14 cellular contexts compared by ENCODE assay signal in genomic region chr6:25945738-25946137, GRCh38. TPM values are rescaled to one million over a fixed set of nuclear protein-coding genes. Genes with fewer than 3 reads are reported as not detected.
A peak's percentile ranks its signal among the peaks of the same experiment; 100 is the strongest.
DNase-seq lines count a peak whose midpoint lies in the region; ATAC-seq, FAIRE-seq and TF ChIP-seq lines count a peak whose summit lies in the region.
"Not testable (repeated sequence)": the region's sequence is repeated elsewhere in the genome, so short reads cannot be mapped to it uniquely, and the experiment has no call there.
"Had no signal": no experiment of that assay in that cellular context is flagged by ENCODE, and none has a peak within 500 bp of the region (broad histone marks: within the 10 kb centered on the region; RNA-seq: fewer than 3 reads in every experiment).

No MANE protein-coding gene starts in this region.

- TF ChIP-seq EP300 in K562 (IDR thresholded peaks at IDR 0.05; ENCODE audit: low read length), result not testable (repeated sequence)

- H3K4me3 ChIP-seq in KMS-11 (IDR thresholded peaks at IDR 0.05; ENCODE audit: insufficient read depth, low read depth, low read length); K562: not testable (repeated sequence)

- POLR2A ChIA-PET in K562 (lab: Yijun Ruan, JAX), result not testable (repeated sequence)

- TF ChIP-seq POLR2A in K562 (conservative IDR thresholded peaks at IDR 0.05), result not testable (repeated sequence)

- H3K4me1 ChIP-seq in KMS-11 (ENCODE audit: low read depth, poor library complexity, severe bottlenecking), result peaks cover 31% of the 10 kb centered on the region
- not testable (repeated sequence) for H3K4me1 ChIP-seq in K562 (replicated peaks in 1 of 2; ENCODE audit: control insufficient read depth in 2 of 2, insufficient read depth in 2 of 2, low read length in 2 of 2)

- not testable (repeated sequence) for H4K20me1 ChIP-seq in KMS-11 (ENCODE audit: insufficient read depth); K562 (replicated peaks; ENCODE audit: control insufficient read depth, insufficient read depth, low read length)

- not testable (repeated sequence) for H3K9me1 ChIP-seq in K562 (ENCODE audit: control insufficient read depth, insufficient read depth, low read length)

- peak overlapping the region; percentile 23 for H3K27ac Mint-ChIP-seq in T-helper 2 cell treated with Interferon-gamma antibody and Interleukin-4, amounts not matched to agents 5 μg/mL and 100 μg/mL, for 36 hours
- peak overlapping the region; percentile 33 for H3K27ac Mint-ChIP-seq in activated T-cell treated with anti-CD3 and anti-CD28 coated beads, Interleukin-2, amount 50 U/mL, for 72 hours
- peak overlapping the region; percentile 24 for H3K27ac Mint-ChIP-seq in activated T-helper 2 cell treated with anti-CD3 and anti-CD28 coated beads, Interferon-gamma antibody, Interleukin-2, Interleukin-4, amounts not matched to agents 10 μg/mL and 5 μg/mL and 100 μg/mL, durations not matched to agents 14 hours and 24 hours and 36 hours
- H3K27ac Mint-ChIP-seq in natural killer cell treated with Interleukin-12 subunit alpha and Interleukin-12 subunit beta and Interleukin-15 and Interleukin-18, amount 100 ng/mL, for 72 hours, result not testable (repeated sequence)

- H3K4me1 Mint-ChIP-seq in T-helper 2 cell treated with Interferon-gamma antibody and Interleukin-4, amounts not matched to agents 5 μg/mL and 100 μg/mL, for 36 hours (ENCODE audit: low read depth), result peaks cover 31% of the 10 kb centered on the region
- peaks cover 35% of the 10 kb centered on the region for H3K4me1 Mint-ChIP-seq in activated T-cell treated with anti-CD3 and anti-CD28 coated beads, Interleukin-2, amount 50 U/mL, for 72 hours (ENCODE audit: low read depth)
- peaks cover 38% of the 10 kb centered on the region for H3K4me1 Mint-ChIP-seq in activated T-helper 2 cell treated with anti-CD3 and anti-CD28 coated beads, Interferon-gamma antibody, Interleukin-2, Interleukin-4, amounts not matched to agents 10 μg/mL and 5 μg/mL and 100 μg/mL, durations not matched to agents 14 hours and 24 hours and 36 hours (ENCODE audit: low read depth)
- H3K4me1 Mint-ChIP-seq in natural killer cell treated with Interleukin-12 subunit alpha and Interleukin-12 subunit beta and Interleukin-15 and Interleukin-18, amount 100 ng/mL, for 72 hours (ENCODE audit: low read depth in 2 of 2), result peaks cover 11 to 18% of the 10 kb centered on the region in 2 donors

- H3K36me3 Mint-ChIP-seq in T-helper 2 cell treated with Interferon-gamma antibody and Interleukin-4, amounts not matched to agents 5 μg/mL and 100 μg/mL, for 36 hours (ENCODE audit: low read depth); activated T-cell treated with anti-CD3 and anti-CD28 coated beads, Interleukin-2, amount 50 U/mL, for 72 hours (ENCODE audit: insufficient read depth in 2 of 2); activated T-helper 2 cell treated with anti-CD3 and anti-CD28 coated beads, Interferon-gamma antibody, Interleukin-2, Interleukin-4, amounts not matched to agents 10 μg/mL and 5 μg/mL and 100 μg/mL, durations not matched to agents 14 hours and 24 hours and 36 hours (ENCODE audit: low read depth); natural killer cell treated with Interleukin-12 subunit alpha and Interleukin-12 subunit beta and Interleukin-15 and Interleukin-18, amount 100 ng/mL, for 72 hours: not testable (repeated sequence)

- CTCF ChIA-PET in K562 (lab: Yijun Ruan, JAX; ENCODE audit: low intra/inter-chr PET ratio), result not testable (repeated sequence)

- H3K4me2 ChIP-seq in KMS-11, result peak overlapping the region; percentile 81
- not testable (repeated sequence) for H3K4me2 ChIP-seq in K562 (ENCODE audit: insufficient read depth, low read length)

- BruUV-seq in K562 (replicated peaks; lab: Mats Ljungman, UMichigan), result not testable (repeated sequence)

- not testable (repeated sequence) for H3K9me3 ChIP-seq in K562 (replicated peaks; ENCODE audit: control insufficient read depth, insufficient read depth, low read depth, low read length)

- H3K9ac ChIP-seq in KMS-11; K562 (ENCODE audit: insufficient read depth in 1 of 2, low read depth in 2 of 2, low read length in 2 of 2): not testable (repeated sequence)

- H3K4me3 Mint-ChIP-seq in T-helper 2 cell treated with Interferon-gamma antibody and Interleukin-4, amounts not matched to agents 5 μg/mL and 100 μg/mL, for 36 hours, result peak overlapping the region; percentile 44
- H3K4me3 Mint-ChIP-seq in activated T-cell treated with anti-CD3 and anti-CD28 coated beads, Interleukin-2, amount 50 U/mL, for 72 hours, result peak overlapping the region in 1 of 2 donors; percentile 11
- not testable (repeated sequence) for H3K4me3 Mint-ChIP-seq in activated T-helper 2 cell treated with anti-CD3 and anti-CD28 coated beads, Interferon-gamma antibody, Interleukin-2, Interleukin-4, amounts not matched to agents 10 μg/mL and 5 μg/mL and 100 μg/mL, durations not matched to agents 14 hours and 24 hours and 36 hours (ENCODE audit: low read depth)
- peak overlapping the region; percentile 30 for H3K4me3 Mint-ChIP-seq in natural killer cell treated with Interleukin-12 subunit alpha and Interleukin-12 subunit beta and Interleukin-15 and Interleukin-18, amount 100 ng/mL, for 72 hours

- not testable (repeated sequence) for H3K9me3 Mint-ChIP-seq in T-helper 2 cell treated with Interferon-gamma antibody and Interleukin-4, amounts not matched to agents 5 μg/mL and 100 μg/mL, for 36 hours; activated T-cell treated with anti-CD3 and anti-CD28 coated beads, Interleukin-2, amount 50 U/mL, for 72 hours; activated T-helper 2 cell treated with anti-CD3 and anti-CD28 coated beads, Interferon-gamma antibody, Interleukin-2, Interleukin-4, amounts not matched to agents 10 μg/mL and 5 μg/mL and 100 μg/mL, durations not matched to agents 14 hours and 24 hours and 36 hours; natural killer cell treated with Interleukin-12 subunit alpha and Interleukin-12 subunit beta and Interleukin-15 and Interleukin-18, amount 100 ng/mL, for 72 hours

- not testable (repeated sequence) for FAIRE-seq in K562 (lab: Jason Lieb, UNC)

- H3K27me3 Mint-ChIP-seq in T-helper 2 cell treated with Interferon-gamma antibody and Interleukin-4, amounts not matched to agents 5 μg/mL and 100 μg/mL, for 36 hours (ENCODE audit: low read depth); activated T-cell treated with anti-CD3 and anti-CD28 coated beads, Interleukin-2, amount 50 U/mL, for 72 hours (ENCODE audit: low read depth); activated T-helper 2 cell treated with anti-CD3 and anti-CD28 coated beads, Interferon-gamma antibody, Interleukin-2, Interleukin-4, amounts not matched to agents 10 μg/mL and 5 μg/mL and 100 μg/mL, durations not matched to agents 14 hours and 24 hours and 36 hours (ENCODE audit: low read depth): not testable (repeated sequence)
- H3K27me3 Mint-ChIP-seq in natural killer cell treated with Interleukin-12 subunit alpha and Interleukin-12 subunit beta and Interleukin-15 and Interleukin-18, amount 100 ng/mL, for 72 hours, result peaks cover 15 to 20% of the 10 kb centered on the region in 2 donors

- WGBS in K562 (ENCODE audit: insufficient coverage, low coverage, missing lambda C conversion rate), result 15% methylated on average over 3 of the region's 3 CpGs

- intact Hi-C loops in activated T-helper 2 cell treated with anti-CD3 and anti-CD28 coated beads, Interferon-gamma antibody, Interleukin-2, Interleukin-4, amounts not matched to agents 10 μg/mL and 5 μg/mL and 100 μg/mL, durations not matched to agents 14 hours and 24 hours and 36 hours (cut with micrococcal nuclease), result loop anchor here (1.0 to 5.0 kb wide), 6 partner anchors 17 to 167 kb away; partner anchors contain the start of gene TRIM38
- intact Hi-C loops in K562 (cut with micrococcal nuclease), result not testable (repeated sequence)

- in situ Hi-C loops in K562 (cut with MboI), result not testable (repeated sequence)

- not testable (repeated sequence) for H3K27me3 ChIP-seq in KMS-11 (ENCODE audit: insufficient read depth, low read depth); K562 (ENCODE audit: control insufficient read depth in 2 of 2, insufficient read depth in 2 of 2, low read length in 2 of 2)

- not testable (repeated sequence) for TF ChIP-seq RAD21 in K562 (CRISPR knock-in tag; conservative IDR thresholded peaks at IDR 0.05 in 1 of 2, IDR thresholded peaks at IDR 0.05 in 1 of 2)

- not testable (repeated sequence) for H3K79me2 ChIP-seq in KMS-11 (ENCODE audit: insufficient read depth, low read depth); K562 (ENCODE audit: control insufficient read depth, insufficient read depth, low read length)

- H2AFZ ChIP-seq in KMS-11 (ENCODE audit: low read depth), result 0 out of 2 replicates have a peak overlapping the region, but pooled peaks have one; percentile 4
- not testable (repeated sequence) for H2AFZ ChIP-seq in K562 (ENCODE audit: low read depth, low read length)

- not testable (repeated sequence) for ATAC-seq in activated T-cell treated with anti-CD3 and anti-CD28 coated beads, Interleukin-2, amount 50 U/mL, for 72 hours (replicated peaks in 1 of 2); K562; natural killer cell treated with Interleukin-12 subunit alpha and Interleukin-12 subunit beta and Interleukin-15 and Interleukin-18, amount 100 ng/mL, for 72 hours

- H3K36me3 ChIP-seq in KMS-11 (ENCODE audit: insufficient read depth); K562 (ENCODE audit: control insufficient read depth, insufficient read depth, low read length): not testable (repeated sequence)

- not testable (repeated sequence) for TF ChIP-seq CTCF in KMS-11 (conservative IDR thresholded peaks at IDR 0.05; ENCODE audit: low read depth, low read length); K562 (IDR thresholded peaks at IDR 0.05 in 2 of 3, conservative IDR thresholded peaks at IDR 0.05 in 1 of 3; ENCODE audit: insufficient read depth in 2 of 3, low read depth in 1 of 3, low read length in 3 of 3)

- not testable (repeated sequence) for DNase-seq in T-helper 2 cell treated with Interferon-gamma antibody and Interleukin-4, amounts not matched to agents 5 μg/mL and 100 μg/mL, for 36 hours (ENCODE audit: low spot score); activated T-cell treated with anti-CD3 and anti-CD28 coated beads, Interleukin-2, amount 50 U/mL, for 72 hours; activated T-helper 2 cell treated with anti-CD3 and anti-CD28 coated beads, Interferon-gamma antibody, Interleukin-2, Interleukin-4, amounts not matched to agents 10 μg/mL and 5 μg/mL and 100 μg/mL, durations not matched to agents 14 hours and 24 hours and 36 hours (ENCODE audit: low spot score); K562 (ENCODE audit: extremely low read depth in 1 of 4, low spot score in 3 of 4); natural killer cell treated with Interleukin-12 subunit alpha and Interleukin-12 subunit beta and Interleukin-15 and Interleukin-18, amount 100 ng/mL, for 72 hours (ENCODE audit: low spot score)

- H3K27ac ChIP-seq in KMS-11; K562 (ENCODE audit: extremely low read depth, low read depth, low read length): not testable (repeated sequence)

RNA-seq across cellular contexts. Expression of gene SLC17A2, which starts 15.2 kb away (rescaled TPM):
- total RNA-seq in activated T-cell treated with anti-CD3 and anti-CD28 coated beads, Interleukin-2, amount 50 U/mL, for 72 hours, result not detected
- total RNA-seq in activated T-helper 2 cell treated with anti-CD3 and anti-CD28 coated beads, Interferon-gamma antibody, Interleukin-2, Interleukin-4, amounts not matched to agents 10 μg/mL and 5 μg/mL and 100 μg/mL, durations not matched to agents 14 hours and 24 hours and 36 hours, result 0.41 and 0.55 TPM in 2 replicates
- not detected in 2 replicates for total RNA-seq in K562 (2011; cell fraction: chromatin; rRNA removed; ENCODE audit: low replicate concordance)
- not detected in 2 replicates for total RNA-seq in K562 (2011; cell fraction: nucleolus; rRNA removed)
- not detected in 2 replicates for total RNA-seq in K562 (2011; cell fraction: nucleoplasm; rRNA removed)
- not detected in 2 replicates for total RNA-seq in K562 (2014; rRNA removed)
- total RNA-seq in K562 (2014; rRNA removed; fragmentation: Illumina TruSeq; extraction: Trizol), result not detected in 2 replicates
- total RNA-seq in K562 (2015; rRNA removed; fragmentation: Illumina TruSeq; extraction: Trizol), result not detected in 2 replicates
- total RNA-seq in K562 (2021), result not detected in 2 replicates
- polyA plus RNA-seq in K562 (2011; rRNA removed), result not detected in 2 replicates
- polyA plus RNA-seq in K562 (2011; cell fraction: cytosol; rRNA removed), result not detected in 2 replicates
- polyA plus RNA-seq in K562 (2011; cell fraction: nucleus; rRNA removed), result not detected in 2 replicates
- polyA plus RNA-seq in K562 (2012), result not detected in 2 replicates
- polyA plus RNA-seq in K562 (2014; fragmentation: Illumina TruSeq; extraction: Trizol), result not detected in 2 replicates
- polyA plus RNA-seq in K562 (2014; fragmentation: Nextera tagmentation; extraction: Ambion mirVana), result not detected
- polyA plus RNA-seq in K562 (2014; rRNA removed), result not detected in 2 replicates
- not detected in 2 replicates for polyA minus RNA-seq in K562 (2011; rRNA and poly(A)+ RNA removed)
- polyA minus RNA-seq in K562 (2011; cell fraction: cytosol; rRNA and poly(A)+ RNA removed), result not detected in 2 replicates
- not detected in 2 replicates for polyA minus RNA-seq in K562 (2011; cell fraction: nucleus; rRNA and poly(A)+ RNA removed)
- total RNA-seq in natural killer cell treated with Interleukin-12 subunit alpha and Interleukin-12 subunit beta and Interleukin-15 and Interleukin-18, amount 100 ng/mL, for 72 hours, result not detected
- total RNA-seq: CD4-positive, alpha-beta T cell; CD8-positive, alpha-beta memory T cell; GM12878; GM23248; H1; H7 had no signal
- polyA plus RNA-seq: A549; CD14-positive monocyte; CD8-positive, alpha-beta memory T cell; GM12878; GM23248; H1 had no signal

RNA-seq across cellular contexts. Expression of gene TRIM38, which starts 16.9 kb away (rescaled TPM):
- total RNA-seq in activated T-cell treated with anti-CD3 and anti-CD28 coated beads, Interleukin-2, amount 50 U/mL, for 72 hours, result 10 to 100 TPM; 21.3 to 39.9 TPM
- total RNA-seq in activated T-helper 2 cell treated with anti-CD3 and anti-CD28 coated beads, Interferon-gamma antibody, Interleukin-2, Interleukin-4, amounts not matched to agents 10 μg/mL and 5 μg/mL and 100 μg/mL, durations not matched to agents 14 hours and 24 hours and 36 hours, result 29.2 and 29.5 TPM in 2 replicates
- 7.8 and 13.4 TPM in 2 replicates for total RNA-seq in K562 (2011; cell fraction: chromatin; rRNA removed; ENCODE audit: low replicate concordance)
- 4.8 and 5.9 TPM in 2 replicates for total RNA-seq in K562 (2011; cell fraction: nucleolus; rRNA removed)
- total RNA-seq in K562 (2011; cell fraction: nucleoplasm; rRNA removed), result 8.2 and 15.0 TPM in 2 replicates
- total RNA-seq in K562 (2014; rRNA removed) (4.4 and 4.8 TPM in 2 replicates), K562 (2014; rRNA removed; fragmentation: Illumina TruSeq; extraction: Trizol) (6.5 and 7.3 TPM in 2 replicates), K562 (2015; rRNA removed; fragmentation: Illumina TruSeq; extraction: Trizol) (6.1 and 6.7 TPM in 2 replicates), K562 (2021) (5.3 and 6.3 TPM in 2 replicates)
- polyA plus RNA-seq in K562 (2011; rRNA removed) (4.8 and 6.7 TPM in 2 replicates), K562 (2014; fragmentation: Illumina TruSeq; extraction: Trizol) (5.9 and 6.6 TPM in 2 replicates), K562 (2014; fragmentation: Nextera tagmentation; extraction: Ambion mirVana) (1 to 10 TPM; 1.7 to 2.3 TPM), K562 (2014; rRNA removed) (5.2 and 5.7 TPM in 2 replicates)
- 2.0 and 2.8 TPM in 2 replicates for polyA plus RNA-seq in K562 (2011; cell fraction: cytosol; rRNA removed)
- 6.6 and 8.0 TPM in 2 replicates for polyA plus RNA-seq in K562 (2011; cell fraction: nucleus; rRNA removed)
- 3.9 and 8.4 TPM in 2 replicates for polyA plus RNA-seq in K562 (2012)
- polyA minus RNA-seq in K562 (2011; rRNA and poly(A)+ RNA removed), result 7.4 and 7.6 TPM in 2 replicates
- 2.9 and 3.2 TPM in 2 replicates for polyA minus RNA-seq in K562 (2011; cell fraction: cytosol; rRNA and poly(A)+ RNA removed)
- polyA minus RNA-seq in K562 (2011; cell fraction: nucleus; rRNA and poly(A)+ RNA removed), result 5.3 and 6.3 TPM in 2 replicates
- 10 to 100 TPM; 17.8 to 19.1 TPM for total RNA-seq in natural killer cell treated with Interleukin-12 subunit alpha and Interleukin-12 subunit beta and Interleukin-15 and Interleukin-18, amount 100 ng/mL, for 72 hours
